ENCODE assay signal across 8 cellular contexts in the genomic region with DNA sequence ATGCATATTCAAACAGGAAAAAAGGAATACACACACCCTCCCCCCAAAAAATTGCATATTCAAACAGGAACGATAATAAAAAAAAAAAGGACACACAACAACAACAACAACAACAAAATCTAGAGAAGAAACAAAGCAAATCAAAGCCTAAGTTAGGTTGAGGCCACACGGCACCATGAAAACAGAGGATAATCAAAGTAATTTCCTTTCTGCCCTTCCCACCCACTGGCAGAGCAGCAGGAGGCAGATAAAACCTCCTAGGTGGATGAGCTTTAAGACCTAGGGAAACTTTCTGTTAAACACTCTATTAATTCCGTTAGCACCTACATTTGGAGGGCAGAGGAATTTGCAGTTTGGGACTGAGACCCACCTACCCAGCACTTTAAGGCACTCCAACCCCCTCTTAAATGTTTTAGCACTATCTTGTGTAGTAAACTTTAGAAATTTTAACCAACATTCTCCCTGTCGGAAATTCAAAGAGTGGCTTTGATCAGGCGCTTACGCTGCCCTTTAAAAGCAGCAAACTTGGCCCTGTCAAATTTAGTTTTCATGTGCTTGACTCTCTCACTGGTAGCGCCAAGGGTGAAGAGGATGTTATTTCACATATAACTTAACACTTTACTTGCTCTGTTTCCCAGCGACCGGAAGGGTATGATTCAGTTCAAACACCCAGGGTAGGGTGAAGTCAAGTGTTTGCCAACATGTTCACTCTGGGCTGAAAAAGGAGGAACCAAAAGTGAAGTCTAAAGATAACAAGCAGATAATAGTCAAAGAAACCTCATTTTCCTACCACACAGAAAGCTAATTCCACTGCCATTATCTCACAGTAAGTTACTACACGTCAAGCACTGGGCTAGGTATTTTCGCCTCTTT. TPM values are rescaled to one million over a fixed set of nuclear protein-coding genes. Genes with fewer than 3 reads are reported as not detected.
DNase-seq lines count a peak whose midpoint lies in the region; ATAC-seq and TF ChIP-seq lines count a peak whose summit lies in the region.

No MANE protein-coding gene starts in this region.

- H3K9me3 ChIP-seq in BLaER1 treated with 17β-estradiol and CSF1 and Interleukin-3, amounts not matched to agents 10 nM and 100 nM (replicated peaks in 1 of 11): peaks cover 0 to 15% (median 0%) of the 10 kb centered on the region in 11 experiments; a peak in 7 of 22 replicates

- peak overlapping the region; percentile 78 for H3K27ac Mint-ChIP-seq in osteocyte (ENCODE audit: unreplicated experiment)

- H3K4me1 ChIP-seq in BLaER1 treated with 17β-estradiol and CSF1 and Interleukin-3, amounts not matched to agents 10 nM and 100 nM: peaks cover 40 to 63% (median 52%) of the 10 kb centered on the region in 10 experiments

- no peaks in the 10 kb centered on the region for H3K27me3 Mint-ChIP-seq in osteocyte (ENCODE audit: unreplicated experiment)

- H3K27ac ChIP-seq in BLaER1 treated with 17β-estradiol and CSF1 and Interleukin-3, amounts not matched to agents 10 nM and 100 nM: peak overlapping the region; percentile 40 to 89 (median 82); a peak in 21 of 22 replicates
- H3K27ac ChIP-seq in RWPE1 (no peak overlapping the region), epithelial cell of prostate (peak overlapping the region; percentile 94)

- peaks cover 20% of the 10 kb centered on the region for H3K36me3 Mint-ChIP-seq in osteocyte (ENCODE audit: unreplicated experiment)

- peak overlapping the region; percentile 41 for H3K4me3 Mint-ChIP-seq in osteocyte (ENCODE audit: unreplicated experiment)

- peak overlapping the region in 7 of 10 experiments; percentile 11 to 53 (median 21); a peak in 12 of 20 replicates for H3K4me3 ChIP-seq in BLaER1 treated with 17β-estradiol and CSF1 and Interleukin-3, amounts not matched to agents 10 nM and 100 nM

- H3K4me1 Mint-ChIP-seq in osteocyte (ENCODE audit: unreplicated experiment): peaks cover 39% of the 10 kb centered on the region

- H3K36me3 ChIP-seq in BLaER1 treated with 17β-estradiol and CSF1 and Interleukin-3, amounts not matched to agents 10 nM and 100 nM: peaks cover 48 to 91% (median 72%) of the 10 kb centered on the region in 11 experiments

- H3K4me2 ChIP-seq in BLaER1 treated with 17β-estradiol and CSF1 and Interleukin-3, amounts not matched to agents 10 nM and 100 nM: peak overlapping the region; percentile 74 to 96 (median 83)

- CTCF ChIA-PET in RWPE1 (lab: Yijun Ruan, JAX): interaction anchor here (0.6 to 0.8 kb wide), 2 partner anchors 9 to 1389 kb away, joined by 3 to 5 read pairs; partner anchors contain the start of gene ENC1

- POLR2A ChIA-PET in RWPE1 (lab: Yijun Ruan, JAX; ENCODE audit: low non-redundant PET): interaction anchor here (1.5 kb wide), 1 partner anchor 9 kb away, joined by 3 read pairs; the partner anchor contains the start of gene ENC1

- H3K9me3 Mint-ChIP-seq in osteocyte (ENCODE audit: unreplicated experiment): no peaks in the 10 kb centered on the region

- ATAC-seq in GM19035 (IDR thresholded peaks at IDR 0.05; ENCODE audit: unreplicated experiment) (peak; percentile 93), HG03097 (IDR thresholded peaks at IDR 0.05; ENCODE audit: low FRiP score, unreplicated experiment) (peak; percentile 89)

- TF ChIP-seq CTCF in RWPE1 (conservative IDR thresholded peaks at IDR 0.05; ENCODE audit: low read depth) (no peak), osteocyte (IDR thresholded peaks at IDR 0.05) (no peak)

- no peaks in the 10 kb centered on the region for H3K27me3 ChIP-seq in BLaER1 treated with 17β-estradiol and CSF1 and Interleukin-3, amounts not matched to agents 10 nM and 100 nM

- peaks cover 0 to 93% (median 60%) of the 10 kb centered on the region in 11 experiments; a peak in 19 of 22 replicates for H4K20me1 ChIP-seq in BLaER1 treated with 17β-estradiol and CSF1 and Interleukin-3, amounts not matched to agents 10 nM and 100 nM

- DNase-seq in RWPE1 (ENCODE audit: low spot score): peak; percentile 67
- no peak for DNase-seq in epithelial cell of prostate (ENCODE audit: low read depth, low spot score)
- DNase-seq in osteocyte (ENCODE audit: extremely low spot score, unreplicated experiment): no peak
- no peak for DNase-seq in superior temporal gyrus (ENCODE audit: extremely low spot score)
- no peak for DNase-seq in AG20443 (ENCODE audit: low spot score)

- peak overlapping the region; percentile 56 to 76 (median 66); a peak in 21 of 22 replicates for H3K9ac ChIP-seq in BLaER1 treated with 17β-estradiol and CSF1 and Interleukin-3, amounts not matched to agents 10 nM and 100 nM

RNA-seq across cellular contexts. Expression of gene ENC1, which starts 9.2 kb away (rescaled TPM):
- total RNA-seq in osteocyte: 12.9 and 13.8 TPM in 2 replicates

RNA-seq across cellular contexts. Expression of gene HEXB, which starts 53.7 kb away (rescaled TPM):
- 153 and 175 TPM in 2 replicates for total RNA-seq in osteocyte
